ENCODE assay signal across 9 cellular contexts in genomic region chr7:99440195-99440594, GRCh38. TPM values are rescaled to one million over a fixed set of nuclear protein-coding genes. Genes with fewer than 3 reads are reported as not detected.
DNase-seq lines count a peak whose midpoint lies in the region; ATAC-seq and TF ChIP-seq lines count a peak whose summit lies in the region.
"Had no signal": no experiment of that assay in that cellular context is flagged by ENCODE, and none has a peak within 500 bp of the region (broad histone marks: within the 10 kb centered on the region; RNA-seq: fewer than 3 reads in every experiment).

No MANE protein-coding gene starts in this region.

- H3K9me3 Mint-ChIP-seq in activated CD4-positive, alpha-beta T cell treated with anti-CD3 and anti-CD28 coated beads for 36 hours (ENCODE audit: low read depth) = no peaks in the 10 kb centered on the region
- H3K9me3 Mint-ChIP-seq in activated CD4-positive, alpha-beta memory T cell treated with anti-CD3 and anti-CD28 coated beads, Interleukin-2, amount 10 ng/mL, durations not matched to agents 7 days and 5 days = no peaks in the 10 kb centered on the region
- H3K9me3 Mint-ChIP-seq in stimulated activated naive CD8-positive, alpha-beta T cell treated with anti-CD3 and anti-CD28 coated beads, Interleukin-15, amount 100 ng/mL, for 72 hours = no peaks in the 10 kb centered on the region

- intact Hi-C loops in activated CD4-positive, alpha-beta T cell treated with anti-CD3 and anti-CD28 coated beads for 36 hours (cut with DNase I, micrococcal nuclease) = no loop called here

- no peak for ATAC-seq in activated CD4-positive, alpha-beta T cell treated with anti-CD3 and anti-CD28 coated beads for 36 hours
- no peak for ATAC-seq in stimulated activated naive CD8-positive, alpha-beta T cell treated with anti-CD3 and anti-CD28 coated beads, Interleukin-15, amount 100 ng/mL, for 72 hours
- no peak for ATAC-seq in GM19328 (IDR thresholded peaks at IDR 0.05; ENCODE audit: unreplicated experiment)

- DNase-seq in activated CD4-positive, alpha-beta T cell treated with anti-CD3 and anti-CD28 coated beads for 36 hours = no peak
- no peak for DNase-seq in activated CD4-positive, alpha-beta T cell treated with anti-CD3 and anti-CD28 coated beads, Interleukin-2, amount 50 U/mL, for 4 hours
- no peak for DNase-seq in activated CD4-positive, alpha-beta memory T cell treated with anti-CD3 and anti-CD28 coated beads, Interleukin-2, amount 10 ng/mL, durations not matched to agents 7 days and 5 days
- DNase-seq in foreskin fibroblast (peak in 1 of 2 donors; percentile 19), NCI-H1930 (lab: John Stamatoyannopoulos, UW) (no peak), DMS53 treated with DMSO at 0.1 percent for 48 hours (lab: John Stamatoyannopoulos, UW; ENCODE audit: unreplicated experiment) (no peak)
- no peak for DNase-seq in stimulated activated naive CD8-positive, alpha-beta T cell treated with anti-CD3 and anti-CD28 coated beads, Interleukin-15, amount 100 ng/mL, for 72 hours
- DNase-seq: NCI-H510A had no signal

- CTCF ChIA-PET in activated CD4-positive, alpha-beta T cell treated with anti-CD3 and anti-CD28 coated beads for 36 hours (lab: Charles Lee) = no interaction called here
- CTCF ChIA-PET in activated CD4-positive, alpha-beta memory T cell treated with anti-CD3 and anti-CD28 coated beads, Interleukin-2, amount 10 ng/mL, durations not matched to agents 7 days and 5 days (lab: Charles Lee) = no interaction called here

- peak overlapping the region; percentile 92 to 95 for H3K4me3 ChIP-seq in foreskin fibroblast (ENCODE audit: low read depth in 1 of 2, low read length in 2 of 2)

- H3K4me1 Mint-ChIP-seq in activated CD4-positive, alpha-beta T cell treated with anti-CD3 and anti-CD28 coated beads for 36 hours = peaks cover 36% of the 10 kb centered on the region
- H3K4me1 Mint-ChIP-seq in activated CD4-positive, alpha-beta memory T cell treated with anti-CD3 and anti-CD28 coated beads, Interleukin-2, amount 10 ng/mL, durations not matched to agents 7 days and 5 days = peaks cover 45% of the 10 kb centered on the region
- peaks cover 54% of the 10 kb centered on the region for H3K4me1 Mint-ChIP-seq in stimulated activated naive CD8-positive, alpha-beta T cell treated with anti-CD3 and anti-CD28 coated beads, Interleukin-15, amount 100 ng/mL, for 72 hours

- POLR2A ChIA-PET in activated CD4-positive, alpha-beta T cell treated with anti-CD3 and anti-CD28 coated beads for 36 hours (lab: Charles Lee) = no interaction called here
- POLR2A ChIA-PET in activated CD4-positive, alpha-beta memory T cell treated with anti-CD3 and anti-CD28 coated beads, Interleukin-2, amount 10 ng/mL, durations not matched to agents 7 days and 5 days (lab: Charles Lee) = interaction anchor here (1.4 to 3.2 kb wide), 7 partner anchors 8 to 118 kb away, joined by 3 to 15 read pairs (median 8); partner anchors contain the start of genes BUD31, PDAP1, ZNF394 and ZNF655

- peaks cover 26% of the 10 kb centered on the region for H3K36me3 Mint-ChIP-seq in activated CD4-positive, alpha-beta T cell treated with anti-CD3 and anti-CD28 coated beads for 36 hours (ENCODE audit: low read depth)
- H3K36me3 Mint-ChIP-seq in activated CD4-positive, alpha-beta memory T cell treated with anti-CD3 and anti-CD28 coated beads, Interleukin-2, amount 10 ng/mL, durations not matched to agents 7 days and 5 days (ENCODE audit: low read depth) = peaks cover 29% of the 10 kb centered on the region

- TF ChIP-seq CTCF in foreskin fibroblast (IDR thresholded peaks at IDR 0.05; ENCODE audit: low read depth, low read length) = no peak

- no peak overlapping the region for H3K27ac Mint-ChIP-seq in activated CD4-positive, alpha-beta T cell treated with anti-CD3 and anti-CD28 coated beads for 36 hours
- peak overlapping the region; percentile 72 for H3K27ac Mint-ChIP-seq in activated CD4-positive, alpha-beta memory T cell treated with anti-CD3 and anti-CD28 coated beads, Interleukin-2, amount 10 ng/mL, durations not matched to agents 7 days and 5 days
- H3K27ac Mint-ChIP-seq in stimulated activated naive CD8-positive, alpha-beta T cell treated with anti-CD3 and anti-CD28 coated beads, Interleukin-15, amount 100 ng/mL, for 72 hours = peak overlapping the region in 1 of 2 donors; percentile 36

- no peaks in the 10 kb centered on the region for H3K27me3 Mint-ChIP-seq in activated CD4-positive, alpha-beta T cell treated with anti-CD3 and anti-CD28 coated beads for 36 hours
- H3K27me3 Mint-ChIP-seq in activated CD4-positive, alpha-beta memory T cell treated with anti-CD3 and anti-CD28 coated beads, Interleukin-2, amount 10 ng/mL, durations not matched to agents 7 days and 5 days = no peaks in the 10 kb centered on the region
- no peaks in the 10 kb centered on the region for H3K27me3 Mint-ChIP-seq in stimulated activated naive CD8-positive, alpha-beta T cell treated with anti-CD3 and anti-CD28 coated beads, Interleukin-15, amount 100 ng/mL, for 72 hours

- peak overlapping the region; percentile 91 for H3K4me3 Mint-ChIP-seq in activated CD4-positive, alpha-beta T cell treated with anti-CD3 and anti-CD28 coated beads for 36 hours
- peak overlapping the region; percentile 98 for H3K4me3 Mint-ChIP-seq in activated CD4-positive, alpha-beta memory T cell treated with anti-CD3 and anti-CD28 coated beads, Interleukin-2, amount 10 ng/mL, durations not matched to agents 7 days and 5 days
- peak overlapping the region; percentile 96 for H3K4me3 Mint-ChIP-seq in stimulated activated naive CD8-positive, alpha-beta T cell treated with anti-CD3 and anti-CD28 coated beads, Interleukin-15, amount 100 ng/mL, for 72 hours

RNA-seq across cellular contexts. Expression of gene CPSF4, which starts 1.5 kb away (rescaled TPM):
- total RNA-seq in activated CD4-positive, alpha-beta T cell treated with anti-CD3 and anti-CD28 coated beads for 36 hours = 10 to 100 TPM; 56.1 to 57.9 TPM
- 10 to 100 TPM; 64.1 to 66.2 TPM for total RNA-seq in activated CD4-positive, alpha-beta memory T cell treated with anti-CD3 and anti-CD28 coated beads, Interleukin-2, amount 10 ng/mL, durations not matched to agents 7 days and 5 days

RNA-seq across cellular contexts. Expression of gene PTCD1, which starts 1.6 kb away (rescaled TPM):
- 1 to 10 TPM; 4.7 to 7.7 TPM for total RNA-seq in activated CD4-positive, alpha-beta T cell treated with anti-CD3 and anti-CD28 coated beads for 36 hours
- total RNA-seq in activated CD4-positive, alpha-beta memory T cell treated with anti-CD3 and anti-CD28 coated beads, Interleukin-2, amount 10 ng/mL, durations not matched to agents 7 days and 5 days = 1 to 10 TPM; 6.6 to 7.5 TPM

RNA-seq across cellular contexts. Expression of gene ATP5MF, which starts 25.8 kb away (rescaled TPM):
- total RNA-seq in activated CD4-positive, alpha-beta T cell treated with anti-CD3 and anti-CD28 coated beads for 36 hours = 100 to 1,000 TPM; 342 to 386 TPM
- 100 to 1,000 TPM; 354 to 390 TPM for total RNA-seq in activated CD4-positive, alpha-beta memory T cell treated with anti-CD3 and anti-CD28 coated beads, Interleukin-2, amount 10 ng/mL, durations not matched to agents 7 days and 5 days

RNA-seq across cellular contexts. Expression of gene BUD31, which starts 31.4 kb away (rescaled TPM):
- 100 to 1,000 TPM; 140 to 190 TPM for total RNA-seq in activated CD4-positive, alpha-beta T cell treated with anti-CD3 and anti-CD28 coated beads for 36 hours
- total RNA-seq in activated CD4-positive, alpha-beta memory T cell treated with anti-CD3 and anti-CD28 coated beads, Interleukin-2, amount 10 ng/mL, durations not matched to agents 7 days and 5 days = 100 to 1,000 TPM; 104 to 106 TPM

RNA-seq across cellular contexts. Expression of gene PDAP1, which starts 31.8 kb away (rescaled TPM):
- total RNA-seq in activated CD4-positive, alpha-beta T cell treated with anti-CD3 and anti-CD28 coated beads for 36 hours = 100 to 1,000 TPM; 171 TPM
- 100 to 1,000 TPM in 1 of 2 experiments, 10 to 100 TPM in 1; 93.8 to 103 TPM for total RNA-seq in activated CD4-positive, alpha-beta memory T cell treated with anti-CD3 and anti-CD28 coated beads, Interleukin-2, amount 10 ng/mL, durations not matched to agents 7 days and 5 days
